ENCODE assay signal across 22 cellular contexts in the genomic region with DNA sequence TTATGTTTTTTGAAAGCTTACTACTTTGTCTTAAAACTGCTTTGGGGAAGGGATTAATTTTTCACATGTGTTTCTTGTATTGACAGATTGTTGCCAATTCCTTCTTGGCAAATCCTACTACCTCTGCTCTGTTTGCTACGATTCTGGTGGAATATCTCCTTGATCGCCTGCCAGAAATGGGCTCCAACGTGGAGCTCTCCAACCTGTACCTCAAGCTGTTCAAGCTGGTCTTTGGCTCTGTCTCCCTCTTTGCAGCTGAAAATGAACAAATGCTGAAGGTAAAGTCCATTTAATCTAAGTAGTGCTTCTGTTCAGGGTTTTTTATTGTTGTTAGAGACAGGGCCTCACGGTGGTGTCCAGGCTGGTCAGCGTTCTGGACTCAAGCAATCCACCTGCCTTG. TPM values are rescaled to one million over a fixed set of nuclear protein-coding genes. Genes with fewer than 3 reads are reported as not detected.
DNase-seq lines count a peak whose midpoint lies in the region; ATAC-seq and TF ChIP-seq lines count a peak whose summit lies in the region.
"Had no signal": no experiment of that assay in that cellular context is flagged by ENCODE, and none has a peak within 500 bp of the region (broad histone marks: within the 10 kb centered on the region; RNA-seq: fewer than 3 reads in every experiment).

No MANE protein-coding gene starts in this region.

- CTCF ChIA-PET in T-cell (lab: Charles Lee): no interaction called here

- peak overlapping the region; percentile 49 for H3K4me3 Mint-ChIP-seq in endothelial cell (ENCODE audit: unreplicated experiment)
- H3K4me3 Mint-ChIP-seq in T-cell: no peak overlapping the region
- H3K4me3 Mint-ChIP-seq: CD14-positive monocyte had no signal

- POLR2A ChIA-PET in T-cell (lab: Charles Lee): interaction anchor here in 1 of 2 donors (0.6 to 0.7 kb wide), 2 partner anchors 17 to 24 kb away, joined by 3 to 6 read pairs; no protein-coding TSS in a partner anchor

- H3K27me3 Mint-ChIP-seq in endothelial cell (ENCODE audit: unreplicated experiment) (no peaks in the 10 kb centered on the region), T-cell (no peaks in the 10 kb centered on the region)

- TF ChIP-seq CTCF in endothelial cell (IDR thresholded peaks at IDR 0.05; ENCODE audit: unreplicated experiment): no peak

- H3K9me3 Mint-ChIP-seq in endothelial cell (ENCODE audit: unreplicated experiment) (no peaks in the 10 kb centered on the region), T-cell (no peaks in the 10 kb centered on the region)
- H3K9me3 Mint-ChIP-seq: CD14-positive monocyte had no signal

- DNase-seq in NCI-H2171 treated with DMSO at 0.1 percent for 48 hours (lab: John Stamatoyannopoulos, UW) (peak; percentile 47), NCI-H2171 (lab: John Stamatoyannopoulos, UW) (no peak), NCI-H446 treated with DMSO at 0.1 percent for 48 hours (lab: John Stamatoyannopoulos, UW) (peak; percentile 87), endothelial cell (ENCODE audit: low spot score) (no peak), T-helper 1 cell (no peak), GM03348 (ENCODE audit: low spot score) (no peak), T-cell (no peak), NCI-H1048 (lab: John Stamatoyannopoulos, UW) (no peak)
- DNase-seq: AML-193, DMS153, GF-D8, GM23248, IMR-90, Karpas-422, MG63, NCI-H1092, NCI-H1436 treated with DMSO at 0.1 percent for 48 hours, NCI-H2081, NCI-H510A treated with DMSO at 0.1 percent for 48 hours had no signal

- peaks cover 38% of the 10 kb centered on the region for H3K36me3 Mint-ChIP-seq in endothelial cell (ENCODE audit: low read depth, unreplicated experiment)
- H3K36me3 Mint-ChIP-seq in T-cell: peaks cover 60% of the 10 kb centered on the region

- H3K4me1 Mint-ChIP-seq in endothelial cell (ENCODE audit: unreplicated experiment) (no peaks in the 10 kb centered on the region), T-cell (no peaks in the 10 kb centered on the region)
- H3K4me1 Mint-ChIP-seq: CD14-positive monocyte had no signal

- no peak for ATAC-seq in T-cell (replicated peaks in 1 of 4)
- ATAC-seq: GM12878, Panc1 had no signal

- H3K27ac Mint-ChIP-seq in endothelial cell (ENCODE audit: unreplicated experiment) (no peak overlapping the region), T-cell (no peak overlapping the region)
- H3K27ac Mint-ChIP-seq: CD14-positive monocyte had no signal

RNA-seq across cellular contexts. Expression of gene TRRAP, which starts 33.6 kb away (rescaled TPM):
- total RNA-seq in endothelial cell (ENCODE audit: unreplicated experiment): 53.5 TPM
- 10 to 100 TPM; 53.9 to 71.7 (median 65.8) TPM for total RNA-seq in T-cell

RNA-seq across cellular contexts. Expression of gene TMEM130, which starts 42.1 kb away (rescaled TPM):
- total RNA-seq in endothelial cell (ENCODE audit: unreplicated experiment): not detected
- total RNA-seq in T-cell: under 1 TPM in 1 of 5 donors, not detected in 4; 0.43 TPM
- total RNA-seq: GM23248 had no signal

Comparison
In these comparisons a context has a peak if more than half of its experiments do, and no peak if none do; other contexts are left out.
1. DNase-seq: peak in NCI-H2171 treated with DMSO at 0.1 percent for 48 hours (single experiment) and NCI-H446 treated with DMSO at 0.1 percent for 48 hours (single experiment); none in NCI-H2171 (single experiment), endothelial cell (single experiment), T-helper 1 cell (0 of 5), GM03348 (single experiment), T-cell (0 of 34) and NCI-H1048 (single experiment).